ENCODE assay signal across 8 cellular contexts in the genomic region with DNA sequence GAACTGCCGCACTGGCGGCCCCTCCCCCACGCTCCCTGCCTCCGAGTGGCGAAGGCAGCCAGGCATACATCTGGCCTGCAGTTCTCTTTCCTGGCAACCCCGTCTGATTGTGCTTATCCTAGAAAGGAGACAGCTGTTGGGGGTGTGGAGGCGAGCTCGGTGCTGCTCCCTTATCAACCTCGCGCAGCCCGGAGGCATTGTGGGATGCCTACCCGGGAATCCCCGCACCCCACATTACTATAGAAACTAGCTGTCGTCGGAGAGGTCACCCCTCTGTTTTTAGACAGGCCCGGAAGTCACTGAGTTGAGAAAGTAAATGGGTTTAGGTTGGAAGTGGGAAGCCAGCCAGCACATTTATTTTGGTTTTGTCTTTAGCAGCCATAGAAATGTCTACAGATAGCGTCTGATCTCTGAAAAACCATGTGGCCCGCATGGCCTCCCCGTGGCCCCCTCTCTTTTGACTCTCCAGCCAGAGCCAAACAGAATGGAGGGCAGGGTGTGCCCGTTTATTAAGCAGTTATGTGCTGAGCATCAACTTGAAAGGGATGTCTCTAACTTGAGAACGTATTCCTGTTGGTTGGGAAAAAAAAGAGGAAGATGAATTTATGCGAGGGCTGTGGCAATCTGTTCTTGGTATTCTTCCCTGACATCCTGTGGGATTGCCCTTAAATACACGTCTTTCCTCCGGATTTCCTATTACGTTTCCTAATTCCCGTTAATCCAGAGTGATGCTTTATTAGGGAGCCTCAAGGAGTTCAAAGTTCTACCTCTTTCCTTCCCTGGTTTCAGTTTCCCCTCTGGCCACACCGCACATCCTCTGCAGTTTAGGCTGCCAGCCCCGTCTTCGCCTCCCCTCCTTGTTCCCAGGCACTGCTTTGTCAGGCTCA. TPM values are rescaled to one million over a fixed set of nuclear protein-coding genes. Genes with fewer than 3 reads are reported as not detected.
DNase-seq lines count a peak whose midpoint lies in the region; ATAC-seq, FAIRE-seq and TF ChIP-seq lines count a peak whose summit lies in the region.

No MANE protein-coding gene starts in this region.

- no peak overlapping the region for H3K27ac ChIP-seq in GM12878 (ENCODE audit: control insufficient read depth, insufficient read depth)
- H3K27ac ChIP-seq in right lobe of liver = peak overlapping the region in 1 of 3 donors; percentile 37
- peak overlapping the region; percentile 50 for H3K27ac ChIP-seq in vagina

- in situ Hi-C loops in GM12878 (cut with MboI) = no loop called here

- no TSS peak for BruUV-seq in GM12878 (replicated peaks; lab: Mats Ljungman, UMichigan)

- H4K20me1 ChIP-seq in GM12878 (ENCODE audit: control insufficient read depth, insufficient read depth) = no peaks in the 10 kb centered on the region

- FAIRE-seq in GM12878 (lab: Jason Lieb, UNC) = no peak

- H3K27me3 ChIP-seq in GM12878 (replicated peaks in 1 of 2; ENCODE audit: control insufficient read depth in 2 of 2, insufficient read depth in 2 of 2, low read length in 1 of 2) = peaks cover 2 to 4% of the 10 kb centered on the region in 2 experiments; a peak in 2 of 4 replicates
- H3K27me3 ChIP-seq in right lobe of liver = peaks cover 0 to 17% of the 10 kb centered on the region in 2 donors
- H3K27me3 ChIP-seq in vagina = peaks cover 5% of the 10 kb centered on the region

- TF ChIP-seq POLR2A in GM12878 (IDR thresholded peaks at IDR 0.05; ENCODE audit: low read depth, low read length) = no peak
- no peak for TF ChIP-seq POLR2A in right lobe of liver (IDR thresholded peaks at IDR 0.05)
- no peak for TF ChIP-seq POLR2A in vagina (IDR thresholded peaks at IDR 0.05)

- H3K79me2 ChIP-seq in GM12878 (ENCODE audit: control insufficient read depth, insufficient read depth, low read length) = peaks cover 12% of the 10 kb centered on the region

- ATAC-seq in GM12878 = no peak
- ATAC-seq in right lobe of liver = peak in 2 of 4 donors; percentile 13
- no peak for ATAC-seq in HG03135 (IDR thresholded peaks at IDR 0.05; ENCODE audit: unreplicated experiment)
- no peak for ATAC-seq in HG03175 (IDR thresholded peaks at IDR 0.05; ENCODE audit: unreplicated experiment)

- no peak overlapping the region for H3K9ac ChIP-seq in GM12878 (ENCODE audit: control insufficient read depth, insufficient read depth, low read length)

- RAD21 ChIA-PET in GM12878 (lab: Charles Lee; ENCODE audit: unreplicated experiment) = no interaction called here

- H2AFZ ChIP-seq in GM12878 (ENCODE audit: control insufficient read depth, low read depth, low read length) = no peak overlapping the region

- TF ChIP-seq EP300 in GM12878 (IDR thresholded peaks at IDR 0.05; ENCODE audit: borderline replicate concordance in 1 of 2, control insufficient read depth in 1 of 2, low read depth in 2 of 2, low read length in 2 of 2) = no peak

- intact Hi-C loops in GM12878 (cut with micrococcal nuclease; ENCODE audit: unreplicated experiment) (no loop called here), right lobe of liver (cut with DNase I) (no loop called here), vagina (cut with DNase I) (no loop called here)

- H3K4me2 ChIP-seq in GM12878 (ENCODE audit: control insufficient read depth, insufficient read depth) = peak overlapping the region; percentile 2; the same call in 1 of the 2 replicates

- DNase-seq in COR-L47 (lab: John Stamatoyannopoulos, UW) = peak; percentile 35
- DNase-seq in NCI-H1105 (lab: John Stamatoyannopoulos, UW) = peak; percentile 81
- DNase-seq in GM12878 (ENCODE audit: low read depth, low spot score) = no peak
- peak in 2 of 3 donors; percentile 59 to 84 for DNase-seq in right lobe of liver
- DNase-seq in vagina (ENCODE audit: extremely low spot score in 2 of 2) = no peak
- no peak for DNase-seq in NCI-H2081 (lab: John Stamatoyannopoulos, UW)

- H3K36me3 ChIP-seq in GM12878 (ENCODE audit: control insufficient read depth in 2 of 2, insufficient read depth in 2 of 2, low read length in 1 of 2) (no peaks in the 10 kb centered on the region), right lobe of liver (no peaks in the 10 kb centered on the region), vagina (no peaks in the 10 kb centered on the region)

- SMC1A ChIA-PET in GM12878 (lab: Charles Lee; ENCODE audit: uncharacterized antibody, unreplicated experiment) = no interaction called here

- TF ChIP-seq RAD21 in GM12878 (IDR thresholded peaks at IDR 0.05; ENCODE audit: insufficient read depth, low read depth, low read length) = no peak

- WGBS in GM12878 (ENCODE audit: insufficient coverage, insufficient replicate concordance, low lambda C conversion rate, missing lambda C conversion rate) = 43% methylated on average over 29 of the region's 29 CpGs
- WGBS in right lobe of liver (ENCODE audit: insufficient coverage, low coverage, low lambda C conversion rate, missing lambda C conversion rate) = 37% methylated on average over 28 of the region's 29 CpGs

- H3K4me1 ChIP-seq in GM12878 (ENCODE audit: control insufficient read depth, insufficient read depth, low read length) (no peaks in the 10 kb centered on the region; the same call in 1 of the 2 replicates), right lobe of liver (peaks cover 0 to 20% (median 11%) of the 10 kb centered on the region in 4 donors), vagina (peaks cover 60% of the 10 kb centered on the region)

- H3K4me3 ChIP-seq in GM12878 = peak overlapping the region; percentile 15; the same call in 1 of the 2 replicates
- no peak overlapping the region for H3K4me3 ChIP-seq in right lobe of liver
- peak overlapping the region in 1 of 2 donors; percentile 33 for H3K4me3 ChIP-seq in vagina

- POLR2A ChIA-PET in GM12878 (lab: Charles Lee) = no interaction called here

- no peaks in the 10 kb centered on the region for H3K9me3 ChIP-seq in GM12878 (replicated peaks; ENCODE audit: control insufficient read depth, insufficient read depth, low read length)
- no peaks in the 10 kb centered on the region for H3K9me3 ChIP-seq in right lobe of liver
- no peaks in the 10 kb centered on the region for H3K9me3 ChIP-seq in vagina

- no peak for TF ChIP-seq CTCF in GM12878 (IDR thresholded peaks at IDR 0.05 in 2 of 3, conservative IDR thresholded peaks at IDR 0.05 in 1 of 3; ENCODE audit: control insufficient read depth in 2 of 3, extremely low read depth in 1 of 3, insufficient read depth in 1 of 3, low read depth in 3 of 3, low read length in 3 of 3)
- TF ChIP-seq CTCF in right lobe of liver (IDR thresholded peaks at IDR 0.05) = no peak
- TF ChIP-seq CTCF in vagina (IDR thresholded peaks at IDR 0.05) = no peak

- CTCF ChIA-PET in GM12878 (lab: Yijun Ruan, JAX) = no interaction called here

TF ChIP-seq in GM12878, 131 proteins besides CTCF, POLR2A, EP300 and RAD21 (continues in another document):
- TF ChIP-seq, protein P1, sequence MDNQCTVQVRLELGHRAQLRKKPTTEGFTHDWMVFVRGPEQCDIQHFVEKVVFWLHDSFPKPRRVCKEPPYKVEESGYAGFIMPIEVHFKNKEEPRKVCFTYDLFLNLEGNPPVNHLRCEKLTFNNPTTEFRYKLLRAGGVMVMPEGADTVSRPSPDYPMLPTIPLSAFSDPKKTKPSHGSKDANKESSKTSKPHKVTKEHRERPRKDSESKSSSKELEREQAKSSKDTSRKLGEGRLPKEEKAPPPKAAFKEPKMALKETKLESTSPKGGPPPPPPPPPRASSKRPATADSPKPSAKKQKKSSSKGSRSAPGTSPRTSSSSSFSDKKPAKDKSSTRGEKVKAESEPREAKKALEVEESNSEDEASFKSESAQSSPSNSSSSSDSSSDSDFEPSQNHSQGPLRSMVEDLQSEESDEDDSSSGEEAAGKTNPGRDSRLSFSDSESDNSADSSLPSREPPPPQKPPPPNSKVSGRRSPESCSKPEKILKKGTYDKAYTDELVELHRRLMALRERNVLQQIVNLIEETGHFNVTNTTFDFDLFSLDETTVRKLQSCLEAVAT (IDR thresholded peaks at IDR 0.05) = no peak

RNA-seq across cellular contexts. Expression of a gene that starts 3.9 kb away (rescaled TPM):
- 24.5 and 26.4 TPM in 2 replicates for total RNA-seq in GM12878 (2013; cell fraction: nucleolus; rRNA removed)
- total RNA-seq in GM12878 (2014; rRNA removed) (2.0 and 3.4 TPM in 2 replicates), GM12878 (2014; rRNA removed; fragmentation: Illumina TruSeq; extraction: Trizol) (1.7 and 1.8 TPM in 2 replicates), GM12878 (2021) (3.5 and 3.7 TPM in 2 replicates), right lobe of liver (10 to 100 TPM in 1 of 6 experiments, 1 to 10 TPM in 2, under 1 TPM in 1, not detected in 2; 0.20 to 18.8 (median 3.4) TPM), vagina (2.9 TPM)
- polyA plus RNA-seq in GM12878 (2011; ENCODE audit: low read depth) = 2.1 TPM
- polyA plus RNA-seq in GM12878 (2011; rRNA removed) (1.1 and 1.2 TPM in 2 replicates), GM12878 (2014; fragmentation: Illumina TruSeq; extraction: Trizol) (1.5 and 2.0 TPM in 2 replicates), GM12878 (2014; fragmentation: Nextera tagmentation; extraction: Ambion mirVana) (under 1 TPM; 0.05 to 0.13 TPM), GM12878 (2014; rRNA removed) (3.2 and 4.8 TPM in 2 replicates), GM12878 (2016; fragmentation: Nextera tagmentation; extraction: Ambion mirVana) (1 to 10 TPM; 2.6 to 4.4 TPM)
- polyA plus RNA-seq in GM12878 (2011; cell fraction: cytosol; rRNA removed) = 0.62 and 1.5 TPM in 2 replicates
- polyA plus RNA-seq in GM12878 (2011; cell fraction: nucleus; rRNA removed) = 2.4 and 4.0 TPM in 2 replicates
- polyA plus RNA-seq in GM12878 (2012) = 5.0 and 6.0 TPM in 2 replicates
- 0.51 and 0.98 TPM in 2 replicates for polyA minus RNA-seq in GM12878 (2011; rRNA and poly(A)+ RNA removed)
- polyA minus RNA-seq in GM12878 (2011; cell fraction: cytosol; rRNA and poly(A)+ RNA removed) = 0.67 and 3.0 TPM in 2 replicates
- polyA minus RNA-seq in GM12878 (2011; cell fraction: nucleus; rRNA and poly(A)+ RNA removed) = 1.6 and 1.9 TPM in 2 replicates

Comparison
In these comparisons a context has a peak if more than half of its experiments do, and no peak if none do; other contexts are left out.
1. DNase-seq: peak in COR-L47 (single experiment), NCI-H1105 (single experiment) and right lobe of liver (2 of 3); none in GM12878 (single experiment), vagina (0 of 2) and NCI-H2081 (0 of 2).